31 cellular contexts compared by ENCODE assay signal in genomic region chr2:236934166-236934565, GRCh38.
"Had no signal": no experiment of that assay in that cellular context is flagged by ENCODE, and none has a peak within 500 bp of the region (broad histone marks: within the 10 kb centered on the region; RNA-seq: fewer than 3 reads in every experiment).

No MANE protein-coding gene starts in this region.

- H3K4me3 ChIP-seq: ascending aorta, breast epithelium, cardiac muscle cell, esophagus squamous epithelium, gastroesophageal sphincter had no signal

- H3K36me3 Mint-ChIP-seq: activated naive CD4-positive, alpha-beta T cell treated with anti-CD3 and anti-CD28 coated beads, Interleukin-2, amount 10 ng/mL, durations not matched to agents 7 days and 5 days; activated naive CD4-positive, alpha-beta T cell treated with anti-CD3 and anti-CD28 coated beads, Interleukin-2, amount 50 U/mL, for 72 hours; activated naive CD8-positive, alpha-beta T cell treated with anti-CD3 and anti-CD28 coated beads, Interleukin-2, amount 10 ng/mL, durations not matched to agents 7 days and 5 days; brain; WTC11 had no signal

- H3K27ac ChIP-seq: ascending aorta, breast epithelium, cardiac muscle cell, esophagus squamous epithelium, gastroesophageal sphincter, VCaP had no signal

- H3K4me1 ChIP-seq: ascending aorta, breast epithelium, esophagus squamous epithelium, gastroesophageal sphincter had no signal

- H3K27me3 ChIP-seq: ascending aorta, breast epithelium, cardiac muscle cell, gastroesophageal sphincter had no signal

- DNase-seq: activated CD4-positive, alpha-beta memory T cell treated with anti-CD3 and anti-CD28 coated beads, Interleukin-2, amount 10 ng/mL, durations not matched to agents 7 days and 5 days; activated CD4-positive, alpha-beta T cell treated with anti-CD3 and anti-CD28 coated beads for 1 hour; activated CD4-positive, alpha-beta T cell treated with anti-CD3 and anti-CD28 coated beads for 4 hours; activated CD4-positive, alpha-beta T cell treated with anti-CD3 and anti-CD28 coated beads, Interleukin-2, amount 10 ng/mL, durations not matched to agents 7 days and 5 days; activated CD4-positive, alpha-beta T cell treated with anti-CD3 and anti-CD28 coated beads, Interleukin-2, amount 50 U/mL, for 4 hours; activated CD8-positive, alpha-beta memory T cell treated with anti-CD3 and anti-CD28 coated beads, Interleukin-2, amount 50 U/mL, for 48 hours; activated gamma-delta T cell; activated naive CD4-positive, alpha-beta T cell; activated naive CD4-positive, alpha-beta T cell treated with anti-CD3 and anti-CD28 coated beads, Interleukin-2, amount 10 ng/mL, durations not matched to agents 7 days and 5 days; activated naive CD8-positive, alpha-beta T cell treated with anti-CD3 and anti-CD28 coated beads, Interleukin-2, amount 10 ng/mL, durations not matched to agents 7 days and 5 days; activated T-cell treated with anti-CD3 and anti-CD28 coated beads for 4 hours; activated T-cell treated with anti-CD3 and anti-CD28 coated beads, Interleukin-2, amount 50 U/mL, for 24 hours; activated T-cell treated with anti-CD3 and anti-CD28 coated beads, Interleukin-2, amount 50 U/mL, for 72 hours; central memory CD4-positive, alpha-beta T cell; cerebellar nuclear complex; cortex of kidney; dermis blood vessel endothelial cell; effector CD4-positive, alpha-beta T cell; effector memory CD8-positive, alpha-beta T cell; erythroblast; esophagus squamous epithelium; foreskin melanocyte; T-helper 2 cell had no signal

- H3K27ac Mint-ChIP-seq: activated CD4-positive, alpha-beta memory T cell treated with anti-CD3 and anti-CD28 coated beads, Interleukin-2, amount 10 ng/mL, durations not matched to agents 7 days and 5 days; activated CD4-positive, alpha-beta T cell treated with anti-CD3 and anti-CD28 coated beads, Interleukin-2, amount 10 ng/mL, durations not matched to agents 7 days and 5 days; activated naive CD4-positive, alpha-beta T cell treated with anti-CD3 and anti-CD28 coated beads, Interleukin-2, amount 10 ng/mL, durations not matched to agents 7 days and 5 days; activated naive CD4-positive, alpha-beta T cell treated with anti-CD3 and anti-CD28 coated beads, Interleukin-2, amount 50 U/mL, for 72 hours; activated naive CD8-positive, alpha-beta T cell treated with anti-CD3 and anti-CD28 coated beads, Interleukin-2, amount 10 ng/mL, durations not matched to agents 7 days and 5 days; activated T-cell treated with anti-CD3 and anti-CD28 coated beads, Interleukin-2, amount 50 U/mL, for 24 hours; activated T-cell treated with anti-CD3 and anti-CD28 coated beads, Interleukin-2, amount 50 U/mL, for 72 hours; effector memory CD8-positive, alpha-beta T cell; WTC11 had no signal

- H3K36me3 ChIP-seq: ascending aorta, breast epithelium, cardiac muscle cell, esophagus squamous epithelium, gastroesophageal sphincter had no signal

- ATAC-seq: activated naive CD4-positive, alpha-beta T cell treated with anti-CD3 and anti-CD28 coated beads, Interleukin-2, amount 50 U/mL, for 72 hours; activated T-cell treated with anti-CD3 and anti-CD28 coated beads, Interleukin-2, amount 50 U/mL, for 72 hours; effector memory CD8-positive, alpha-beta T cell; gastroesophageal sphincter; WTC11 had no signal

- H3K9me3 Mint-ChIP-seq: activated CD4-positive, alpha-beta memory T cell treated with anti-CD3 and anti-CD28 coated beads, Interleukin-2, amount 10 ng/mL, durations not matched to agents 7 days and 5 days; activated CD4-positive, alpha-beta T cell treated with anti-CD3 and anti-CD28 coated beads, Interleukin-2, amount 10 ng/mL, durations not matched to agents 7 days and 5 days; activated naive CD4-positive, alpha-beta T cell treated with anti-CD3 and anti-CD28 coated beads, Interleukin-2, amount 10 ng/mL, durations not matched to agents 7 days and 5 days; activated naive CD4-positive, alpha-beta T cell treated with anti-CD3 and anti-CD28 coated beads, Interleukin-2, amount 50 U/mL, for 72 hours; activated naive CD8-positive, alpha-beta T cell treated with anti-CD3 and anti-CD28 coated beads, Interleukin-2, amount 10 ng/mL, durations not matched to agents 7 days and 5 days; activated T-cell treated with anti-CD3 and anti-CD28 coated beads, Interleukin-2, amount 50 U/mL, for 24 hours; activated T-cell treated with anti-CD3 and anti-CD28 coated beads, Interleukin-2, amount 50 U/mL, for 72 hours; effector memory CD8-positive, alpha-beta T cell; WTC11 had no signal

- H3K4me3 Mint-ChIP-seq: activated CD4-positive, alpha-beta memory T cell treated with anti-CD3 and anti-CD28 coated beads, Interleukin-2, amount 10 ng/mL, durations not matched to agents 7 days and 5 days; activated CD4-positive, alpha-beta T cell treated with anti-CD3 and anti-CD28 coated beads, Interleukin-2, amount 10 ng/mL, durations not matched to agents 7 days and 5 days; activated naive CD4-positive, alpha-beta T cell treated with anti-CD3 and anti-CD28 coated beads, Interleukin-2, amount 10 ng/mL, durations not matched to agents 7 days and 5 days; activated naive CD8-positive, alpha-beta T cell treated with anti-CD3 and anti-CD28 coated beads, Interleukin-2, amount 10 ng/mL, durations not matched to agents 7 days and 5 days; activated T-cell treated with anti-CD3 and anti-CD28 coated beads, Interleukin-2, amount 50 U/mL, for 24 hours; activated T-cell treated with anti-CD3 and anti-CD28 coated beads, Interleukin-2, amount 50 U/mL, for 72 hours; brain; effector memory CD8-positive, alpha-beta T cell; WTC11 had no signal

- H3K9me3 ChIP-seq: ascending aorta, breast epithelium, esophagus squamous epithelium, gastroesophageal sphincter had no signal

- H3K4me1 Mint-ChIP-seq: activated CD4-positive, alpha-beta T cell treated with anti-CD3 and anti-CD28 coated beads, Interleukin-2, amount 10 ng/mL, durations not matched to agents 7 days and 5 days; activated naive CD4-positive, alpha-beta T cell treated with anti-CD3 and anti-CD28 coated beads, Interleukin-2, amount 10 ng/mL, durations not matched to agents 7 days and 5 days; activated naive CD8-positive, alpha-beta T cell treated with anti-CD3 and anti-CD28 coated beads, Interleukin-2, amount 10 ng/mL, durations not matched to agents 7 days and 5 days; WTC11 had no signal
